ENCODE assay signal across 19 cellular contexts in the genomic region with DNA sequence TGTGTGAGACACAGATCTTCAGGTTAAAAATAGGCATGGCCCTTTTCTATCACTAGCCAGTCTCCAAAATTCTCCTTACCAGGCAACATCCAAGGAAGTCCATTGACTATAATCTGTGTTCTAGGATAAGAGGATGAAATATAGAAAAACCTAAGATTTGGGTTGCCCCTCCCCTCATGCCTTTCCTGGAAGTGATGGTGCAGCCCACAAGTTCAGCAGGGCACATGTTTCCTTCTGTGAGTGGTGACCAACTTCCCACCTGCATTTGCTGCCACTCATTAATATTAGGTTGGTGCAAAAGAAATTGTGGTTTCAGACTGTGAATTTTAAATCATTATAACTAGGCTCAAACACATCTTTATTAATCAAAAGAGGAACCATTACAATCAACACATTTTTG.
DNase-seq lines count a peak whose midpoint lies in the region; ATAC-seq and TF ChIP-seq lines count a peak whose summit lies in the region.
"Had no signal": no experiment of that assay in that cellular context is flagged by ENCODE, and none has a peak within 500 bp of the region (broad histone marks: within the 10 kb centered on the region; RNA-seq: fewer than 3 reads in every experiment).

No MANE protein-coding gene starts in this region.

- peak overlapping the region; percentile 71 for H3K9ac ChIP-seq in OCI-LY3 (ENCODE audit: low read length)

- intact Hi-C loops in activated T-helper 1 cell treated with anti-CD3 and anti-CD28 coated beads, Interleukin-12 subunit alpha, Interleukin-12 subunit beta, Interleukin-2, Interleukin-4 antibody, amounts not matched to agents 30 ng/mL and 10 ng/mL and 1 ng/mL, durations not matched to agents 14 hours and 24 hours and 36 hours (cut with micrococcal nuclease), result loop anchor here (5.0 kb wide), 1 partner anchor 167 kb away; no protein-coding TSS in a partner anchor

- H2AFZ ChIP-seq in OCI-LY3 (ENCODE audit: low read depth, low read length), result no peak overlapping the region; the same call in 1 of the 2 replicates

- H3K4me3 Mint-ChIP-seq in activated T-cell treated with anti-CD3 and anti-CD28 coated beads, Interleukin-2, amount 50 U/mL, for 72 hours, result peak overlapping the region; percentile 37 to 74
- peak overlapping the region; percentile 45 for H3K4me3 Mint-ChIP-seq in activated T-helper 1 cell treated with anti-CD3 and anti-CD28 coated beads, Interleukin-12 subunit alpha, Interleukin-12 subunit beta, Interleukin-2, Interleukin-4 antibody, amounts not matched to agents 30 ng/mL and 10 ng/mL and 1 ng/mL, durations not matched to agents 14 hours and 24 hours and 36 hours
- peak overlapping the region; percentile 37 to 43 for H3K4me3 Mint-ChIP-seq in stimulated activated naive B cell treated with anti-CD40 and anti-IgM and Interleukin-4, amounts not matched to agents 10 μg/mL and 1 μg/mL and 100 μg/mL, for 72 hours
- H3K4me3 Mint-ChIP-seq: CD8-positive, alpha-beta memory T cell had no signal

- no peaks in the 10 kb centered on the region for H3K9me3 ChIP-seq in OCI-LY3 (ENCODE audit: insufficient read depth, low read length)

- H3K27me3 Mint-ChIP-seq in activated T-cell treated with anti-CD3 and anti-CD28 coated beads, Interleukin-2, amount 50 U/mL, for 72 hours (ENCODE audit: low read depth), result no peaks in the 10 kb centered on the region
- no peaks in the 10 kb centered on the region for H3K27me3 Mint-ChIP-seq in activated T-helper 1 cell treated with anti-CD3 and anti-CD28 coated beads, Interleukin-12 subunit alpha, Interleukin-12 subunit beta, Interleukin-2, Interleukin-4 antibody, amounts not matched to agents 30 ng/mL and 10 ng/mL and 1 ng/mL, durations not matched to agents 14 hours and 24 hours and 36 hours (ENCODE audit: insufficient read depth)
- peaks cover 0 to 5% of the 10 kb centered on the region in 2 donors for H3K27me3 Mint-ChIP-seq in stimulated activated naive B cell treated with anti-CD40 and anti-IgM and Interleukin-4, amounts not matched to agents 10 μg/mL and 1 μg/mL and 100 μg/mL, for 72 hours

- H3K4me3 ChIP-seq in OCI-LY3 (ENCODE audit: low read length), result peak overlapping the region; percentile 61

- peaks cover 0 to 3% of the 10 kb centered on the region in 2 donors for H3K9me3 Mint-ChIP-seq in activated T-cell treated with anti-CD3 and anti-CD28 coated beads, Interleukin-2, amount 50 U/mL, for 72 hours
- no peaks in the 10 kb centered on the region for H3K9me3 Mint-ChIP-seq in activated T-helper 1 cell treated with anti-CD3 and anti-CD28 coated beads, Interleukin-12 subunit alpha, Interleukin-12 subunit beta, Interleukin-2, Interleukin-4 antibody, amounts not matched to agents 30 ng/mL and 10 ng/mL and 1 ng/mL, durations not matched to agents 14 hours and 24 hours and 36 hours
- H3K9me3 Mint-ChIP-seq in stimulated activated naive B cell treated with anti-CD40 and anti-IgM and Interleukin-4, amounts not matched to agents 10 μg/mL and 1 μg/mL and 100 μg/mL, for 72 hours, result no peaks in the 10 kb centered on the region
- H3K9me3 Mint-ChIP-seq: CD8-positive, alpha-beta memory T cell had no signal

- peaks cover 61% of the 10 kb centered on the region for H3K4me1 ChIP-seq in OCI-LY3 (ENCODE audit: low read length)

- H3K27me3 ChIP-seq in OCI-LY3 (ENCODE audit: low read depth, low read length), result no peaks in the 10 kb centered on the region

- no peaks in the 10 kb centered on the region for H4K20me1 ChIP-seq in OCI-LY3 (ENCODE audit: insufficient read depth, low read length)

- no peaks in the 10 kb centered on the region for H3K79me2 ChIP-seq in OCI-LY3 (ENCODE audit: low read length)

- ATAC-seq in activated T-cell treated with anti-CD3 and anti-CD28 coated beads, Interleukin-2, amount 50 U/mL, for 72 hours (replicated peaks in 1 of 2), result no peak
- ATAC-seq in stimulated activated naive B cell treated with anti-CD40 and anti-IgM and Interleukin-4, amounts not matched to agents 10 μg/mL and 1 μg/mL and 100 μg/mL, for 72 hours (replicated peaks), result peak; percentile 67 to 70
- no peak for ATAC-seq in HG02571 (IDR thresholded peaks at IDR 0.05; ENCODE audit: unreplicated experiment)
- ATAC-seq: HCT116 had no signal

- no peak for TF ChIP-seq CTCF in OCI-LY3 (IDR thresholded peaks at IDR 0.05; ENCODE audit: low read depth, low read length)

- H3K27ac ChIP-seq in OCI-LY3 (ENCODE audit: low read length), result peak overlapping the region; percentile 99

- peaks cover 14% of the 10 kb centered on the region for H3K4me1 Mint-ChIP-seq in activated T-cell treated with anti-CD3 and anti-CD28 coated beads, Interleukin-2, amount 50 U/mL, for 72 hours (ENCODE audit: low read depth)
- peaks cover 23% of the 10 kb centered on the region for H3K4me1 Mint-ChIP-seq in activated T-helper 1 cell treated with anti-CD3 and anti-CD28 coated beads, Interleukin-12 subunit alpha, Interleukin-12 subunit beta, Interleukin-2, Interleukin-4 antibody, amounts not matched to agents 30 ng/mL and 10 ng/mL and 1 ng/mL, durations not matched to agents 14 hours and 24 hours and 36 hours (ENCODE audit: low read depth)
- H3K4me1 Mint-ChIP-seq in stimulated activated naive B cell treated with anti-CD40 and anti-IgM and Interleukin-4, amounts not matched to agents 10 μg/mL and 1 μg/mL and 100 μg/mL, for 72 hours, result peaks cover 5 to 20% of the 10 kb centered on the region in 2 donors
- H3K4me1 Mint-ChIP-seq: CD8-positive, alpha-beta memory T cell had no signal

- DNase-seq in activated T-cell treated with anti-CD3 and anti-CD28 coated beads, Interleukin-2, amount 50 U/mL, for 72 hours, result no peak
- no peak for DNase-seq in activated T-cell treated with anti-CD3 and anti-CD28 coated beads, Interleukin-2, amount 50 U/mL, for 48 hours
- DNase-seq in activated T-helper 1 cell treated with anti-CD3 and anti-CD28 coated beads, Interleukin-12 subunit alpha, Interleukin-12 subunit beta, Interleukin-2, Interleukin-4 antibody, amounts not matched to agents 30 ng/mL and 10 ng/mL and 1 ng/mL, durations not matched to agents 14 hours and 24 hours and 36 hours (ENCODE audit: low spot score), result no peak
- DNase-seq in stimulated activated naive B cell treated with anti-CD40 and anti-IgM and Interleukin-4, amounts not matched to agents 10 μg/mL and 1 μg/mL and 100 μg/mL, for 72 hours, result peak; percentile 6
- DNase-seq in T-helper 9 cell, result no peak
- DNase-seq: ACHN; C1 segment of cervical spinal cord; CD8-positive, alpha-beta memory T cell; DMS53; GOT3; NCI-H1105; NCI-H2081; NCI-H2171 treated with DMSO at 0.1 percent for 48 hours; NCI-H446; NCI-H69; Right ventricle myocardium superior had no signal

- H3K27ac Mint-ChIP-seq in activated T-cell treated with anti-CD3 and anti-CD28 coated beads, Interleukin-2, amount 50 U/mL, for 72 hours, result peak overlapping the region; percentile 91
- peak overlapping the region; percentile 71 for H3K27ac Mint-ChIP-seq in activated T-helper 1 cell treated with anti-CD3 and anti-CD28 coated beads, Interleukin-12 subunit alpha, Interleukin-12 subunit beta, Interleukin-2, Interleukin-4 antibody, amounts not matched to agents 30 ng/mL and 10 ng/mL and 1 ng/mL, durations not matched to agents 14 hours and 24 hours and 36 hours
- peak overlapping the region; percentile 81 for H3K27ac Mint-ChIP-seq in stimulated activated naive B cell treated with anti-CD40 and anti-IgM and Interleukin-4, amounts not matched to agents 10 μg/mL and 1 μg/mL and 100 μg/mL, for 72 hours
- H3K27ac Mint-ChIP-seq: CD8-positive, alpha-beta memory T cell had no signal

- H3K36me3 ChIP-seq in OCI-LY3 (replicated peaks; ENCODE audit: low read depth, low read length), result no peaks in the 10 kb centered on the region

- no peaks in the 10 kb centered on the region for H3K36me3 Mint-ChIP-seq in activated T-cell treated with anti-CD3 and anti-CD28 coated beads, Interleukin-2, amount 50 U/mL, for 72 hours (ENCODE audit: insufficient read depth in 2 of 2)
- no peaks in the 10 kb centered on the region for H3K36me3 Mint-ChIP-seq in activated T-helper 1 cell treated with anti-CD3 and anti-CD28 coated beads, Interleukin-12 subunit alpha, Interleukin-12 subunit beta, Interleukin-2, Interleukin-4 antibody, amounts not matched to agents 30 ng/mL and 10 ng/mL and 1 ng/mL, durations not matched to agents 14 hours and 24 hours and 36 hours (ENCODE audit: low read depth)
- H3K36me3 Mint-ChIP-seq in stimulated activated naive B cell treated with anti-CD40 and anti-IgM and Interleukin-4, amounts not matched to agents 10 μg/mL and 1 μg/mL and 100 μg/mL, for 72 hours, result no peaks in the 10 kb centered on the region
- H3K36me3 Mint-ChIP-seq: CD8-positive, alpha-beta memory T cell had no signal

- peak overlapping the region; percentile 83 for H3K4me2 ChIP-seq in OCI-LY3 (ENCODE audit: low read length)

Comparison
In these comparisons a context has a peak if more than half of its experiments do, and no peak if none do; other contexts are left out.
1. ATAC-seq: peak in stimulated activated naive B cell treated with anti-CD40 and anti-IgM and Interleukin-4, amounts not matched to agents 10 μg/mL and 1 μg/mL and 100 μg/mL, for 72 hours (2 of 2); none in activated T-cell treated with anti-CD3 and anti-CD28 coated beads, Interleukin-2, amount 50 U/mL, for 72 hours (0 of 2) and HG02571 (single experiment).
2. Peak in every context shown above with its lines, with median percentiles within 50 percentile points of each other: H3K27ac Mint-ChIP-seq and H3K4me3 Mint-ChIP-seq.